In the genomic region with DNA sequence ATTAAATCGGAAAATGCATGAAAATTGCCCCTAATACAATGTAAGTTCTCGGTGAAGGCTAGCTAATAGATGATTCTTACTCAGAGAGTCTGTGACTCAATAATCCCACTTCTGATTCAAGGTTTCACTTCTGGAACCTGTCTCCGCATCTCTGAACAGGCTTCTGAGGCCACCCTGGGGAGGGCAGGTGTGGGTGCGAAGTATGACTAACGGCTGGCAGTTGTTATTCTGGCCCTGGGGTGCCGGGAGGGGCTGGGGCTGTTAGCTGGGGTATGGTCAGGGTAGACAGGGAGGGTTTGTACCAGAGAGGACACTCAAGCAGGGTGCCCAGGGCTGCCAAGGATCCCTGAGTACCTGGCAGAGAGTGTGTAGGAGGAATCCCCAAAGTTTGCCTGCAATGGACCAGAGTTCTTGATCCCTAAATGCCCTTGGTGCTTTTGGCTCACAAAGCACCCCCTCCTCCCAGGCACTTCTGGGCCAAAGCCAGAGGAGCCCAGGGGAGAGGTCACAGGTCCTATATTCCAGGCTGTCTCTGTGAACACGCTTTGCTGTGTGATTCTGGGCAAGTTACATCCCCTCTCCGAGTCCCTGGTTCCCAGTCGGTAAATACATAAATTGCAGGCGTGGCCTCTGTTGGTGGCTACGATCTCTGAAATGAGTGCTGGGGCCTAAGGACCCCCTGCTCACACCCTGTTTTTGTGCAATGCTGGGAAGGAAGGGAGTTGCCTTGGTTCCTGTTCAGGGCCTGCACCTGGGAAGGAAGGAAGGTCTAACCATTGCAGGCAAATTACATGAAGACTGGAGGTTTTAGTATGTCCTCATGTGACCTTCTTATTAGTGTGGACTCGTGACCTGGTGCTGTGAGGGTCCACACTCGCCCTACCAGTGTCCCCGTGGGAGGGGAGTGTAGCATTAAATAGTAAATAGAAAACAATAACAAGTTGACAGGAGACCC, we compare ENCODE assay signal across 10 cellular contexts. TPM values are rescaled to one million over a fixed set of nuclear protein-coding genes. Genes with fewer than 3 reads are reported as not detected.
DNase-seq lines count a peak whose midpoint lies in the region; ATAC-seq and TF ChIP-seq lines count a peak whose summit lies in the region.
"Had no signal": no experiment of that assay in that cellular context is flagged by ENCODE, and none has a peak within 500 bp of the region (broad histone marks: within the 10 kb centered on the region; RNA-seq: fewer than 3 reads in every experiment).

No MANE protein-coding gene starts in this region.

- H3K79me2 ChIP-seq in PC-3 (ENCODE audit: low read length) = no peaks in the 10 kb centered on the region

- POLR2A ChIA-PET in PC-3 (lab: Charles Lee; ENCODE audit: unreplicated experiment) = no interaction called here

- no peak for ATAC-seq in PC-3

- H3K27ac ChIP-seq in PC-3 (ENCODE audit: low read length) = no peak overlapping the region
- H3K27ac ChIP-seq: 22Rv1, thoracic aorta had no signal

- no peak overlapping the region for H3K9ac ChIP-seq in PC-3 (ENCODE audit: low read length)

- H3K4me3 Mint-ChIP-seq in IgD-negative memory B cell = peak overlapping the region; percentile 76 to 90 (median 81)

- peaks cover 5% of the 10 kb centered on the region for H3K27me3 Mint-ChIP-seq in IgD-negative memory B cell

- DNase-seq in SIG-M5 treated with dmso at 0.1 percent for 504 hours (lab: John Stamatoyannopoulos, UW; ENCODE audit: unreplicated experiment) = peak; percentile 71
- DNase-seq in SIG-M5 (lab: John Stamatoyannopoulos, UW) = no peak
- peak; percentile 82 for DNase-seq in activated CD8-positive, alpha-beta memory T cell treated with anti-CD3 and anti-CD28 coated beads, Interleukin-2, amount 50 U/mL, for 4 hours
- DNase-seq in HT-29 (ENCODE audit: low spot score) = no peak
- no peak for DNase-seq in PC-3
- no peak for DNase-seq in GM03348 (ENCODE audit: low spot score)

- H3K4me1 ChIP-seq in mononuclear cell (ENCODE audit: insufficient read depth, low read length) (peaks cover 83% of the 10 kb centered on the region), PC-3 (ENCODE audit: insufficient read depth, low read length) (no peaks in the 10 kb centered on the region)

- TF ChIP-seq CTCF in PC-3 (conservative IDR thresholded peaks at IDR 0.05; ENCODE audit: low read depth, low read length) = no peak

- peak overlapping the region; percentile 3 for H3K4me3 ChIP-seq in mononuclear cell (ENCODE audit: low read length)
- no peak overlapping the region for H3K4me3 ChIP-seq in PC-3 (ENCODE audit: low read length)
- H3K4me3 ChIP-seq: thoracic aorta had no signal

- BruUV-seq in PC-3 (replicated peaks; lab: Mats Ljungman, UMichigan) = no TSS peak

- peaks cover 48 to 69% (median 68%) of the 10 kb centered on the region in 3 donors for H3K4me1 Mint-ChIP-seq in IgD-negative memory B cell

- intact Hi-C loops in PC-3 (cut with micrococcal nuclease) = no loop called here

- no peaks in the 10 kb centered on the region for H4K20me1 ChIP-seq in PC-3 (ENCODE audit: low read length)

- no peaks in the 10 kb centered on the region for H3K9me2 ChIP-seq in PC-3 (replicated peaks; ENCODE audit: low read length)

- H3K27me3 ChIP-seq in mononuclear cell (ENCODE audit: insufficient read depth, low read length) (no peaks in the 10 kb centered on the region), PC-3 (ENCODE audit: low read length) (no peaks in the 10 kb centered on the region)

- CTCF ChIA-PET in PC-3 (lab: Charles Lee) = no interaction called here

- H3K36me3 Mint-ChIP-seq in IgD-negative memory B cell = peaks cover 19% of the 10 kb centered on the region

- H3K4me2 ChIP-seq in PC-3 (ENCODE audit: low read length) = no peak overlapping the region

- no peaks in the 10 kb centered on the region for H3F3A ChIP-seq in PC-3 (ENCODE audit: low read length, unreplicated experiment)

- no peaks in the 10 kb centered on the region for H3K36me3 ChIP-seq in PC-3 (ENCODE audit: low read depth, low read length)

- H3K9me3 Mint-ChIP-seq in IgD-negative memory B cell = no peaks in the 10 kb centered on the region

- H2AFZ ChIP-seq in PC-3 (ENCODE audit: low read length) = no peak overlapping the region

- H3K27ac Mint-ChIP-seq in IgD-negative memory B cell = peak overlapping the region; percentile 88 to 100 (median 98)

- H3K9me3 ChIP-seq in mononuclear cell (ENCODE audit: low read depth, low read length) (no peaks in the 10 kb centered on the region), PC-3 (ENCODE audit: low read length) (no peaks in the 10 kb centered on the region)
- H3K9me3 ChIP-seq: thoracic aorta had no signal

RNA-seq across cellular contexts. Expression of a gene that starts 49.9 kb away (rescaled TPM):
- 2.0 TPM for polyA plus RNA-seq in IgD-negative memory B cell
- total RNA-seq in mononuclear cell (13.3 TPM), PC-3 (2014; rRNA removed) (14.5 and 18.1 TPM in 2 replicates)
- total RNA-seq in HT-29 (2014; rRNA removed; shearing (Covaris generic)) = 40.5 and 44.2 TPM in 2 replicates

RNA-seq across cellular contexts. Expression of a gene that starts 53.1 kb away (rescaled TPM):
- polyA plus RNA-seq in IgD-negative memory B cell = 134 TPM
- 246 TPM for total RNA-seq in mononuclear cell
- total RNA-seq in HT-29 (2014; rRNA removed; shearing (Covaris generic)) = 4.2 and 8.2 TPM in 2 replicates
- 0.98 and 4.4 TPM in 2 replicates for total RNA-seq in PC-3 (2014; rRNA removed)

Comparison
In these comparisons a context has a peak if more than half of its experiments do, and no peak if none do; other contexts are left out.
1. DNase-seq: peak in SIG-M5 treated with dmso at 0.1 percent for 504 hours (single experiment) and activated CD8-positive, alpha-beta memory T cell treated with anti-CD3 and anti-CD28 coated beads, Interleukin-2, amount 50 U/mL, for 4 hours (single experiment); none in SIG-M5 (single experiment), HT-29 (single experiment), PC-3 (single experiment) and GM03348 (single experiment).
2. RNA of a gene that starts 53.1 kb away (total RNA-seq): 246 TPM in mononuclear cell (single experiment); 4.2 to 8.2 TPM in HT-29 and 0.98 to 4.4 TPM in PC-3; every median in the first group is over 10 times any median in the second.